Comparison of ENCODE assay signal across 11 cellular contexts in the genomic region with DNA sequence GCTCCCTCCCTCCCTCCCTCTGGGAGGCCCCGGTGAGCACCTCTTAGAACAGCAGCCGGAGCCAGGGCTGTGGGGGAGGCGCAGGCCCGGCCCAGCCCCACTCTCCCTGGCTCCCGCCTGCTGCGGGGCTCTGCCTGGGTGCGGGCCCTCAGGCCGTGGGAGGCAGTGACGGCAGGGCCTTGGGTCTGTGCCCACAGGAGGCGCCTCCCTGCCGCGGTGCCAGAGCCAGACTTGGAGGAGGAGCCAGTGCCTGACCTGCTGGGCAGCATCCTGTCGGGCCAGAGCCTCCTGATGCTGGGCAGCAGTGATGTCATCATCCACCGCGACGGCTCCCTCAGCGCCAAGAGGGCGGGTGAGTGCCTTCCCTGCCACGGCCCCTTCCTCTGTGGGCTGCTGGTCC. TPM values are rescaled to one million over a fixed set of nuclear protein-coding genes. Genes with fewer than 3 reads are reported as not detected.
DNase-seq lines count a peak whose midpoint lies in the region; ATAC-seq, FAIRE-seq and TF ChIP-seq lines count a peak whose summit lies in the region.
"Had no signal": no experiment of that assay in that cellular context is flagged by ENCODE, and none has a peak within 500 bp of the region (broad histone marks: within the 10 kb centered on the region; RNA-seq: fewer than 3 reads in every experiment).

No MANE protein-coding gene starts in this region.

- no peak overlapping the region for H3K27ac Mint-ChIP-seq in activated CD8-positive, alpha-beta T cell treated with anti-CD3 and anti-CD28 coated beads, Interleukin-2, amount 10 ng/mL, durations not matched to agents 7 days and 5 days
- H3K27ac Mint-ChIP-seq: activated T-helper 1 cell treated with anti-CD3 and anti-CD28 coated beads, Interleukin-12 subunit alpha, Interleukin-12 subunit beta, Interleukin-2, Interleukin-4 antibody, amounts not matched to agents 30 ng/mL and 10 ng/mL and 1 ng/mL, durations not matched to agents 14 hours and 24 hours and 36 hours; stimulated activated naive CD8-positive, alpha-beta T cell treated with anti-CD3 and anti-CD28 coated beads, Interleukin-15, Interleukin-2, amounts not matched to agents 100 ng/mL and 50 ng/mL, for 24 hours had no signal

- CTCF ChIA-PET in activated CD8-positive, alpha-beta T cell treated with anti-CD3 and anti-CD28 coated beads, Interleukin-2, amount 10 ng/mL, durations not matched to agents 7 days and 5 days (lab: Charles Lee) = no interaction called here

- 56 to 80% (median 68%) methylated on average over 1 to 19 of the region's 19 CpGs for WGBS in adrenal gland, 4 donors

- peaks cover 0 to 98% of the 10 kb centered on the region in 2 donors for H3K36me3 ChIP-seq in adrenal gland (replicated peaks in 1 of 2)
- peaks cover 100% of the 10 kb centered on the region for H3K36me3 ChIP-seq in right atrium auricular region

- H3K27me3 ChIP-seq in adrenal gland (no peaks in the 10 kb centered on the region), right atrium auricular region (no peaks in the 10 kb centered on the region)
- H3K27me3 ChIP-seq: BLaER1 had no signal

- DNase-seq in A172 (ENCODE audit: low spot score) (peak; percentile 92), adrenal gland (peak; percentile 62 to 94 (median 71)), right atrium auricular region (ENCODE audit: low spot score) (no peak), D721Med (ENCODE audit: insufficient read length, low spot score) (no peak)
- DNase-seq in activated CD8-positive, alpha-beta T cell treated with anti-CD3 and anti-CD28 coated beads, Interleukin-2, amount 10 ng/mL, durations not matched to agents 7 days and 5 days = no peak
- DNase-seq: NCI-H1092 treated with DMSO at 0.1 percent for 48 hours had no signal

- H3K4me1 ChIP-seq in adrenal gland (replicated peaks in 1 of 2) (peaks cover 0 to 10% of the 10 kb centered on the region in 2 donors), right atrium auricular region (peaks cover 0 to 6% of the 10 kb centered on the region in 2 donors)
- H3K4me1 ChIP-seq: parathyroid adenoma had no signal

- H3K27ac ChIP-seq in adrenal gland = peak overlapping the region in 2 of 5 donors; percentile 8 to 57
- peak overlapping the region; percentile 37 to 59 for H3K27ac ChIP-seq in right atrium auricular region
- H3K27ac ChIP-seq: BLaER1, parathyroid adenoma had no signal

- TF ChIP-seq POLR2A in adrenal gland (IDR thresholded peaks at IDR 0.05) = no peak

- intact Hi-C loops in adrenal gland (cut with DNase I) = no loop called here

- no peak for TF ChIP-seq CTCF in adrenal gland (IDR thresholded peaks at IDR 0.05)
- no peak for TF ChIP-seq CTCF in right atrium auricular region (IDR thresholded peaks at IDR 0.05)
- no peak for TF ChIP-seq CTCF in D721Med (IDR thresholded peaks at IDR 0.05; ENCODE audit: insufficient read depth, missing control alignments)

- POLR2A ChIA-PET in activated CD8-positive, alpha-beta T cell treated with anti-CD3 and anti-CD28 coated beads, Interleukin-2, amount 10 ng/mL, durations not matched to agents 7 days and 5 days (lab: Charles Lee) = no interaction called here

- no peaks in the 10 kb centered on the region for H3K27me3 Mint-ChIP-seq in activated CD8-positive, alpha-beta T cell treated with anti-CD3 and anti-CD28 coated beads, Interleukin-2, amount 10 ng/mL, durations not matched to agents 7 days and 5 days (ENCODE audit: low read depth)
- H3K27me3 Mint-ChIP-seq: stimulated activated naive CD8-positive, alpha-beta T cell treated with anti-CD3 and anti-CD28 coated beads, Interleukin-15, Interleukin-2, amounts not matched to agents 100 ng/mL and 50 ng/mL, for 24 hours had no signal

- H3K9me3 ChIP-seq in adrenal gland (replicated peaks in 1 of 3) (no peaks in the 10 kb centered on the region), right atrium auricular region (no peaks in the 10 kb centered on the region)
- H3K9me3 ChIP-seq: BLaER1 had no signal

- H3K4me3 Mint-ChIP-seq in activated CD8-positive, alpha-beta T cell treated with anti-CD3 and anti-CD28 coated beads, Interleukin-2, amount 10 ng/mL, durations not matched to agents 7 days and 5 days = no peak overlapping the region
- H3K4me3 Mint-ChIP-seq: activated T-helper 1 cell treated with anti-CD3 and anti-CD28 coated beads, Interleukin-12 subunit alpha, Interleukin-12 subunit beta, Interleukin-2, Interleukin-4 antibody, amounts not matched to agents 30 ng/mL and 10 ng/mL and 1 ng/mL, durations not matched to agents 14 hours and 24 hours and 36 hours; stimulated activated naive CD8-positive, alpha-beta T cell treated with anti-CD3 and anti-CD28 coated beads, Interleukin-15, Interleukin-2, amounts not matched to agents 100 ng/mL and 50 ng/mL, for 24 hours had no signal

- ATAC-seq in activated CD8-positive, alpha-beta T cell treated with anti-CD3 and anti-CD28 coated beads, Interleukin-2, amount 10 ng/mL, durations not matched to agents 7 days and 5 days = no peak
- no peak for ATAC-seq in HG02642 (IDR thresholded peaks at IDR 0.05; ENCODE audit: poor library complexity, unreplicated experiment)

- no peak for FAIRE-seq in D721Med (lab: Jason Lieb, UNC)

- no peaks in the 10 kb centered on the region for H3K9me3 Mint-ChIP-seq in activated CD8-positive, alpha-beta T cell treated with anti-CD3 and anti-CD28 coated beads, Interleukin-2, amount 10 ng/mL, durations not matched to agents 7 days and 5 days (ENCODE audit: insufficient read depth)
- H3K9me3 Mint-ChIP-seq: activated T-helper 1 cell treated with anti-CD3 and anti-CD28 coated beads, Interleukin-12 subunit alpha, Interleukin-12 subunit beta, Interleukin-2, Interleukin-4 antibody, amounts not matched to agents 30 ng/mL and 10 ng/mL and 1 ng/mL, durations not matched to agents 14 hours and 24 hours and 36 hours; stimulated activated naive CD8-positive, alpha-beta T cell treated with anti-CD3 and anti-CD28 coated beads, Interleukin-15, Interleukin-2, amounts not matched to agents 100 ng/mL and 50 ng/mL, for 24 hours had no signal

- no peaks in the 10 kb centered on the region for H3K4me1 Mint-ChIP-seq in activated CD8-positive, alpha-beta T cell treated with anti-CD3 and anti-CD28 coated beads, Interleukin-2, amount 10 ng/mL, durations not matched to agents 7 days and 5 days (ENCODE audit: low read depth)

- H3K4me3 ChIP-seq in adrenal gland (no peak overlapping the region), right atrium auricular region (no peak overlapping the region)
- H3K4me3 ChIP-seq: BLaER1 had no signal

- H3K36me3 Mint-ChIP-seq in activated CD8-positive, alpha-beta T cell treated with anti-CD3 and anti-CD28 coated beads, Interleukin-2, amount 10 ng/mL, durations not matched to agents 7 days and 5 days (ENCODE audit: low read depth) = peaks cover 46% of the 10 kb centered on the region

RNA-seq across cellular contexts. Expression of a gene that starts 9.5 kb away (rescaled TPM):
- total RNA-seq in A172 (2014; rRNA removed; shearing (Covaris generic)) = 6.4 and 12.0 TPM in 2 replicates
- total RNA-seq in adrenal gland (10 to 100 TPM in 5 of 8 donors, 1 to 10 TPM in 3; 7.8 to 28.3 (median 11.2) TPM), right atrium auricular region (10 to 100 TPM in 1 of 2 donors, 1 to 10 TPM in 1; 9.6 to 14.9 TPM)
- 10 to 100 TPM in 2 of 3 donors, under 1 TPM in 1; 0.81 to 87.6 (median 25.9) TPM for polyA plus RNA-seq in adrenal gland
- 100 to 1,000 TPM; 120 to 136 TPM for total RNA-seq in activated CD8-positive, alpha-beta T cell treated with anti-CD3 and anti-CD28 coated beads, Interleukin-2, amount 10 ng/mL, durations not matched to agents 7 days and 5 days

RNA-seq across cellular contexts. Expression of a gene that starts 18.5 kb away (rescaled TPM):
- total RNA-seq in A172 (2014; rRNA removed; shearing (Covaris generic)) = not detected in 2 replicates
- total RNA-seq in adrenal gland (1 to 10 TPM in 5 of 8 donors, under 1 TPM in 2, not detected in 1; 0.83 to 5.2 (median 1.3) TPM), right atrium auricular region (not detected)
- under 1 TPM; 0.31 to 0.61 (median 0.56) TPM for polyA plus RNA-seq in adrenal gland
- not detected for total RNA-seq in activated CD8-positive, alpha-beta T cell treated with anti-CD3 and anti-CD28 coated beads, Interleukin-2, amount 10 ng/mL, durations not matched to agents 7 days and 5 days
- total RNA-seq: activated T-helper 1 cell treated with anti-CD3 and anti-CD28 coated beads, Interleukin-12 subunit alpha, Interleukin-12 subunit beta, Interleukin-2, Interleukin-4 antibody, amounts not matched to agents 30 ng/mL and 10 ng/mL and 1 ng/mL, durations not matched to agents 14 hours and 24 hours and 36 hours had no signal

RNA-seq across cellular contexts. Expression of a gene that starts 20.7 kb away (rescaled TPM):
- not detected in 2 replicates for total RNA-seq in A172 (2014; rRNA removed; shearing (Covaris generic))
- total RNA-seq in adrenal gland = not detected
- polyA plus RNA-seq in adrenal gland = under 1 TPM in 1 of 3 donors, not detected in 2; 0.61 TPM
- total RNA-seq in right atrium auricular region = not detected
- total RNA-seq in activated CD8-positive, alpha-beta T cell treated with anti-CD3 and anti-CD28 coated beads, Interleukin-2, amount 10 ng/mL, durations not matched to agents 7 days and 5 days = not detected
- total RNA-seq: activated T-helper 1 cell treated with anti-CD3 and anti-CD28 coated beads, Interleukin-12 subunit alpha, Interleukin-12 subunit beta, Interleukin-2, Interleukin-4 antibody, amounts not matched to agents 30 ng/mL and 10 ng/mL and 1 ng/mL, durations not matched to agents 14 hours and 24 hours and 36 hours had no signal

RNA-seq across cellular contexts. Expression of a gene that starts 30.0 kb away (rescaled TPM):
- 12.8 and 14.9 TPM in 2 replicates for total RNA-seq in A172 (2014; rRNA removed; shearing (Covaris generic))
- 10 to 100 TPM; 17.2 to 42.2 (median 30.1) TPM for total RNA-seq in adrenal gland
- 10 to 100 TPM in 2 of 3 donors, 1 to 10 TPM in 1; 8.7 to 62.3 (median 23.3) TPM for polyA plus RNA-seq in adrenal gland
- total RNA-seq in right atrium auricular region = 10 to 100 TPM; 12.4 to 14.2 TPM
- total RNA-seq in activated CD8-positive, alpha-beta T cell treated with anti-CD3 and anti-CD28 coated beads, Interleukin-2, amount 10 ng/mL, durations not matched to agents 7 days and 5 days = 10 to 100 TPM; 53.7 to 58.1 TPM

RNA-seq across cellular contexts. Expression of a gene that starts 30.8 kb away (rescaled TPM):
- total RNA-seq in A172 (2014; rRNA removed; shearing (Covaris generic)) = not detected in 2 replicates
- total RNA-seq in adrenal gland (1 to 10 TPM in 1 of 8 donors, under 1 TPM in 5, not detected in 2; 0.28 to 1.1 (median 0.40) TPM), right atrium auricular region (not detected)
- 1 to 10 TPM in 2 of 3 donors, not detected in 1; 1.2 to 1.3 TPM for polyA plus RNA-seq in adrenal gland
- total RNA-seq in activated CD8-positive, alpha-beta T cell treated with anti-CD3 and anti-CD28 coated beads, Interleukin-2, amount 10 ng/mL, durations not matched to agents 7 days and 5 days = under 1 TPM; 0.42 to 0.76 TPM

Comparison
In these comparisons a context has a peak if more than half of its experiments do, and no peak if none do; other contexts are left out.
1. DNase-seq: peak in A172 (single experiment) and adrenal gland (7 of 7); none in right atrium auricular region (single experiment), activated CD8-positive, alpha-beta T cell treated with anti-CD3 and anti-CD28 coated beads, Interleukin-2, amount 10 ng/mL, durations not matched to agents 7 days and 5 days (single experiment) and D721Med (single experiment).